Comparison of ENCODE assay signal across 1 cellular context in the genomic region with DNA sequence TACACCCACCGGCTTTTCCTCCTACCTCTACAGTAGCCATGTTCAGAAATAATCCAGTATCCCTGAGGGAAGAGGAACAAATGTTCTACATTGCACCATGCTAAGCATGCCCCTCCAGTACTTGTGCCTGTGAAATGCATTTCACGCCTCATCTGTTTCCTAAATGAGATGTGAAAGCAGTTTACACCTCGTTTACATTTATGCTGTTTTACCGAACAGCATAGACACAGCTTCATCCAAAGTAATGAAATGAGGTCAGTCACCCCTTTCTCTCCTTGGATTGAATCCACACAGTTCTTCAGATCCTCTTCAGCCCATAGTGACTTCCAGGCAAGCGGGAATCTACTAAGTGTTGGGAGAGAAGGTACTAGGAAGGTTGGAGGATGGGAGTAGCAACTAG.
TF ChIP-seq lines count a peak whose summit lies in the region.

No MANE protein-coding gene starts in this region.

TF ChIP-seq in SK-N-SH, 30 proteins besides CTCF, POLR2A, EP300 and RAD21 (continued from another document):
- TF ChIP-seq RXRA (IDR thresholded peaks at IDR 0.05; ENCODE audit: borderline replicate concordance, low read depth) (no peak), RCOR1 (IDR thresholded peaks at IDR 0.05; ENCODE audit: low read length) (no peak), JUND (IDR thresholded peaks at IDR 0.05) (no peak), SIN3A (IDR thresholded peaks at IDR 0.05; ENCODE audit: borderline replicate concordance, low read depth, low read length) (no peak), MEF2A (IDR thresholded peaks at IDR 0.05; ENCODE audit: borderline replicate concordance, low read depth) (no peak), REST (IDR thresholded peaks at IDR 0.05; ENCODE audit: low read depth, low read length) (no peak), ELF1 (IDR thresholded peaks at IDR 0.05) (no peak)
